Comparison of ENCODE assay signal across 23 cellular contexts in the genomic region with DNA sequence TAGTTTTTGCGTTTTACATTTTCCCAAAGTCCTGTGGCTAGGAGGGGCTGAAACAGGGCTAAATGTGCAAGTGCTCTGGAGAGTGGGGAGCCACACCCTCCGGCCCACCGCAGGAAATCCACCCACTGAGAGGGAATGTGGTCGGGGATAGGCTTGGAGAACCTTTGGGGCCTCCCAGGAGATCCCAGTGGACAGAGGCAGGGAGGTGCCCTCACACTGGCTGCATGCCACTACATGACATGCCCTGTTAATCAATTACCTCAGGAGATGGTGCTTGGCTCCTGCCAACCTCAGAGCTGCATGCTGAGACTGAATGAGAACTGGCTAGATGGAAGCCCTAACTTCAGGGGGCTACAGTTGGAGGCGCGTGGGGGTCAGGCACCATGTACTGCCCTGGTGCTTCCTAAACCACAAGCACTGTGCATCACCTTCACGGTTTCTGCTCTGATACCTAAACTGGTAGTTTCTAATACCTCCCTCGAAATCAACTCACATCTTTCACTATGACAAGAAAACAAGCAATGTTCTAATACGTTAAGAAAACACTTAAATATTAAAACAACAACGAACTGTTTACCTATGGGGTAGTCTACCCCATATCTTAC.
DNase-seq lines count a peak whose midpoint lies in the region; ATAC-seq, FAIRE-seq and TF ChIP-seq lines count a peak whose summit lies in the region.
"Had no signal": no experiment of that assay in that cellular context is flagged by ENCODE, and none has a peak within 500 bp of the region (broad histone marks: within the 10 kb centered on the region; RNA-seq: fewer than 3 reads in every experiment).

No MANE protein-coding gene starts in this region.

- no peak overlapping the region for H4K91ac ChIP-seq in H1 (replicated peaks; ENCODE audit: insufficient read length, low read length)
- no peak overlapping the region for H4K91ac ChIP-seq in mesenchymal stem cell (ENCODE audit: low read length)

- H3K4me2 ChIP-seq in H1 (ENCODE audit: insufficient read depth in 1 of 2, low read depth in 2 of 2, low read length in 2 of 2), result no peak overlapping the region
- peak overlapping the region; percentile 67 for H3K4me2 ChIP-seq in mesenchymal stem cell (ENCODE audit: low read length, poor library complexity, severe bottlenecking)
- H3K4me2 ChIP-seq: A549; BLaER1 treated with 17β-estradiol and CSF1 and Interleukin-3, amounts not matched to agents 10 nM and 100 nM had no signal

- H2BK15ac ChIP-seq in H1 (ENCODE audit: low read length) (no peak overlapping the region), mesenchymal stem cell (ENCODE audit: low read depth, poor library complexity, severe bottlenecking) (no peak overlapping the region)

- H3K56ac ChIP-seq in H1 (replicated peaks; ENCODE audit: insufficient read length, low read depth, low read length), result no peak overlapping the region

- H3K14ac ChIP-seq in H1 (ENCODE audit: insufficient read length), result no peak overlapping the region
- H3K14ac ChIP-seq in mesenchymal stem cell (ENCODE audit: low read length in 2 of 2), result no peak overlapping the region

- H3K9me3 Mint-ChIP-seq in activated naive CD4-positive, alpha-beta T cell treated with anti-CD3 and anti-CD28 coated beads, Interleukin-2, amount 50 U/mL, for 72 hours, result no peaks in the 10 kb centered on the region
- H3K9me3 Mint-ChIP-seq: central memory CD8-positive, alpha-beta T cell; neural crest cell had no signal

- H4K5ac ChIP-seq in H1 (ENCODE audit: insufficient read length, low read depth, low read length), result no peak overlapping the region

- H3K4me3 ChIP-seq in H1 (ENCODE audit: extremely low read depth in 1 of 4, insufficient read depth in 2 of 4, low read depth in 3 of 4, low read length in 4 of 4) (no peak overlapping the region), mesenchymal stem cell (ENCODE audit: insufficient read depth in 1 of 2, low read depth in 1 of 2, low read length in 2 of 2) (no peak overlapping the region), transverse colon (no peak overlapping the region)
- H3K4me3 ChIP-seq: A549; BLaER1 treated with 17β-estradiol and CSF1 and Interleukin-3, amounts not matched to agents 10 nM and 100 nM had no signal

- no peak for FAIRE-seq in H1 (lab: Jason Lieb, UNC)
- FAIRE-seq: A549, H54 had no signal

- POLR2A ChIA-PET in H1 (lab: Charles Lee; ENCODE audit: partially characterized antibody), result no interaction called here

- H4K20me1 ChIP-seq in H1 (replicated peaks in 1 of 2; ENCODE audit: control insufficient read depth in 1 of 2, insufficient read depth in 2 of 2, low read length in 2 of 2), result no peaks in the 10 kb centered on the region
- H4K20me1 ChIP-seq: BLaER1 treated with 17β-estradiol and CSF1 and Interleukin-3, amounts not matched to agents 10 nM and 100 nM had no signal

- H2BK5ac ChIP-seq in H1 (ENCODE audit: low read depth, low read length) (peak overlapping the region; percentile 56; the same call in 1 of the 2 replicates), mesenchymal stem cell (ENCODE audit: low read depth, low read length, poor library complexity, severe bottlenecking) (no peak overlapping the region)

- no peak for TF ChIP-seq RAD21 in H1 (IDR thresholded peaks at IDR 0.05 in 1 of 2, conservative IDR thresholded peaks at IDR 0.05 in 1 of 2; ENCODE audit: low read depth in 2 of 2, low read length in 2 of 2)

- H2AK5ac ChIP-seq in H1 (ENCODE audit: low read depth, low read length) (no peak overlapping the region), mesenchymal stem cell (ENCODE audit: low read length, severe bottlenecking) (no peak overlapping the region)

- no peaks in the 10 kb centered on the region for H3K36me3 ChIP-seq in H1 (ENCODE audit: control insufficient read depth in 2 of 4, insufficient read depth in 4 of 4, low read length in 3 of 4)
- H3K36me3 ChIP-seq in mesenchymal stem cell (ENCODE audit: control insufficient read depth in 1 of 2, insufficient read depth in 2 of 2, low read depth in 1 of 2, low read length in 2 of 2), result no peaks in the 10 kb centered on the region
- H3K36me3 ChIP-seq in transverse colon, result no peaks in the 10 kb centered on the region
- H3K36me3 ChIP-seq: BLaER1 treated with 17β-estradiol and CSF1 and Interleukin-3, amounts not matched to agents 10 nM and 100 nM had no signal

- H3K27ac ChIP-seq in H1 (ENCODE audit: low read depth, low read length), result no peak overlapping the region
- H3K27ac ChIP-seq in mesenchymal stem cell (ENCODE audit: low read length, poor library complexity, severe bottlenecking), result no peak overlapping the region
- H3K27ac ChIP-seq in transverse colon, result no peak overlapping the region
- H3K27ac ChIP-seq: A549; BLaER1 treated with 17β-estradiol and CSF1 and Interleukin-3, amounts not matched to agents 10 nM and 100 nM had no signal

- TF ChIP-seq CTCF in H1 (IDR thresholded peaks at IDR 0.05; ENCODE audit: control extremely low read depth in 1 of 3, insufficient read depth in 1 of 3, low read depth in 1 of 3, low read length in 3 of 3) (no peak), transverse colon (IDR thresholded peaks at IDR 0.05) (no peak)

- H3K27ac Mint-ChIP-seq in activated naive CD4-positive, alpha-beta T cell treated with anti-CD3 and anti-CD28 coated beads, Interleukin-2, amount 50 U/mL, for 72 hours, result no peak overlapping the region
- H3K27ac Mint-ChIP-seq: stimulated activated naive B cell treated with anti-CD40 and anti-IgM and Interleukin-4, amounts not matched to agents 10 μg/mL and 1 μg/mL and 100 μg/mL, for 72 hours had no signal

- peak; percentile 15 for DNase-seq in activated CD8-positive, alpha-beta memory T cell treated with anti-CD3 and anti-CD28 coated beads, Interleukin-2, amount 50 U/mL, for 48 hours
- DNase-seq in activated CD8-positive, alpha-beta memory T cell treated with anti-CD3 and anti-CD28 coated beads, Interleukin-2, amount 50 U/mL, for 4 hours, result no peak
- DNase-seq in H1 (ENCODE audit: low read depth in 1 of 2, low spot score in 2 of 2) (no peak), mesenchymal stem cell (no peak), transverse colon (peak; percentile 52)
- DNase-seq in activated naive CD4-positive, alpha-beta T cell treated with anti-CD3 and anti-CD28 coated beads, Interleukin-2, amount 50 U/mL, for 72 hours (ENCODE audit: low spot score in 2 of 2), result no peak
- DNase-seq: activated effector memory CD4-positive, alpha-beta T cell treated with anti-CD3 and anti-CD28 coated beads, Interleukin-2, amount 50 U/mL, for 16 hours; DMS153; effector memory CD4-positive, alpha-beta T cell; mesendoderm; NCI-H526; OCI-M1; stimulated activated naive B cell treated with anti-CD40 and anti-IgM and Interleukin-4, amounts not matched to agents 10 μg/mL and 1 μg/mL and 100 μg/mL, for 72 hours; T-helper 9 cell; trophoblast cell had no signal

- H3K79me1 ChIP-seq in H1 (ENCODE audit: low read depth, low read length) (no peaks in the 10 kb centered on the region; the same call in 1 of the 2 replicates), mesenchymal stem cell (replicated peaks; ENCODE audit: low read length, poor library complexity, severe bottlenecking) (no peaks in the 10 kb centered on the region)

- H3K23ac ChIP-seq in H1 (ENCODE audit: insufficient read length) (no peak overlapping the region), mesenchymal stem cell (ENCODE audit: low read length in 2 of 2) (no peak overlapping the region)

- no peaks in the 10 kb centered on the region for H3K23me2 ChIP-seq in H1 (ENCODE audit: low read depth, low read length)

- no peaks in the 10 kb centered on the region for H3K36me3 Mint-ChIP-seq in activated naive CD4-positive, alpha-beta T cell treated with anti-CD3 and anti-CD28 coated beads, Interleukin-2, amount 50 U/mL, for 72 hours
- H3K36me3 Mint-ChIP-seq: stimulated activated naive B cell treated with anti-CD40 and anti-IgM and Interleukin-4, amounts not matched to agents 10 μg/mL and 1 μg/mL and 100 μg/mL, for 72 hours had no signal

- H4K8ac ChIP-seq in H1 (ENCODE audit: extremely low read depth, insufficient read depth, low read length) (no peak overlapping the region), mesenchymal stem cell (ENCODE audit: low read length) (no peak overlapping the region)

- WGBS in H1 (ENCODE audit: extremely low coverage in 1 of 2, insufficient coverage in 1 of 2, insufficient read length in 1 of 2, insufficient replicate concordance in 2 of 2, low coverage in 1 of 2, low lambda C conversion rate in 2 of 2, missing lambda C conversion rate in 1 of 2), 2 experiments, result 90 to 100% methylated on average over 1 to 10 of the region's 10 CpGs
- WGBS in mesenchymal stem cell, result 91% methylated on average over 9 of the region's 10 CpGs
- 68 to 84% methylated on average over 3 to 10 of the region's 10 CpGs for WGBS in transverse colon (ENCODE audit: low coverage in 1 of 2), 2 donors

- H2BK12ac ChIP-seq in H1 (ENCODE audit: low read depth, low read length) (no peak overlapping the region), mesenchymal stem cell (ENCODE audit: low read length in 2 of 2) (no peak overlapping the region)

- CTCF ChIA-PET in H1 (lab: Charles Lee; ENCODE audit: partially characterized antibody), result interaction anchor here (0.6 to 1.3 kb wide), 2 partner anchors 11 to 180 kb away, joined by 4 to 5 read pairs; no protein-coding TSS in a partner anchor

- in situ Hi-C loops in transverse colon (cut with MboI; ENCODE audit: low pct_ligation_motif_present in 1 of 4, low pct_unique_long_range_greater_than_20kb in 1 of 4, low sequenced_read_pairs in 3 of 4), result no loop called here

- H3K27me3 ChIP-seq in H1 (replicated peaks in 1 of 4; ENCODE audit: control insufficient read depth in 3 of 4, extremely low read depth in 1 of 4, insufficient read depth in 3 of 4, low read length in 3 of 4) (no peaks in the 10 kb centered on the region), mesenchymal stem cell (ENCODE audit: control insufficient read depth in 1 of 2, insufficient read depth in 1 of 2, low read length in 2 of 2) (peaks cover 17 to 21% of the 10 kb centered on the region in 2 experiments), transverse colon (no peaks in the 10 kb centered on the region)
- H3K27me3 ChIP-seq: BLaER1 treated with 17β-estradiol and CSF1 and Interleukin-3, amounts not matched to agents 10 nM and 100 nM had no signal

- H3K9me3 ChIP-seq in H1 (ENCODE audit: insufficient read depth in 2 of 2, low read depth in 1 of 2, low read length in 1 of 2) (no peaks in the 10 kb centered on the region), mesenchymal stem cell (ENCODE audit: control insufficient read depth, low read length) (no peaks in the 10 kb centered on the region), transverse colon (no peaks in the 10 kb centered on the region)

- H3K18ac ChIP-seq in H1 (ENCODE audit: extremely low read depth, low read length) (no peak overlapping the region), mesenchymal stem cell (ENCODE audit: low read depth in 1 of 2, low read length in 2 of 2) (no peak overlapping the region)

- TF ChIP-seq POLR2A in H1 (IDR thresholded peaks at IDR 0.05; ENCODE audit: control extremely low read depth in 1 of 2, low read depth in 2 of 2, low read length in 2 of 2) (no peak), transverse colon (IDR thresholded peaks at IDR 0.05) (no peak)

- intact Hi-C loops in transverse colon (cut with DNase I; ENCODE audit: low total_unique reads), result no loop called here

- H3K79me2 ChIP-seq in H1 (ENCODE audit: control insufficient read depth in 1 of 2, insufficient read depth in 2 of 2, low read length in 2 of 2), result no peaks in the 10 kb centered on the region

- ATAC-seq in GM21576 (IDR thresholded peaks at IDR 0.05; ENCODE audit: unreplicated experiment), result no peak
- no peak for ATAC-seq in activated naive CD4-positive, alpha-beta T cell treated with anti-CD3 and anti-CD28 coated beads, Interleukin-2, amount 50 U/mL, for 72 hours
- no peak for ATAC-seq in HG03097 (IDR thresholded peaks at IDR 0.05; ENCODE audit: low FRiP score, unreplicated experiment)
- ATAC-seq: activated CD4-positive, CD25-positive, alpha-beta regulatory T cell treated with anti-CD3 and anti-CD28 coated beads, Interleukin-2, amount 50 U/mL, for 24 hours; stimulated activated naive B cell treated with anti-CD40 and anti-IgM and Interleukin-4, amounts not matched to agents 10 μg/mL and 1 μg/mL and 100 μg/mL, for 72 hours had no signal

- H3K9ac ChIP-seq in H1 (replicated peaks in 1 of 4; ENCODE audit: extremely low read depth in 1 of 4, low read depth in 3 of 4, low read length in 3 of 4) (no peak overlapping the region), mesenchymal stem cell (ENCODE audit: low read length) (no peak overlapping the region)
- H3K9ac ChIP-seq: BLaER1 treated with 17β-estradiol and CSF1 and Interleukin-3, amounts not matched to agents 10 nM and 100 nM had no signal

- H2AFZ ChIP-seq in H1 (ENCODE audit: low read length), result no peak overlapping the region
- H2AFZ ChIP-seq in mesenchymal stem cell (ENCODE audit: low read depth, low read length), result no peak overlapping the region

- TF ChIP-seq EP300 in H1 (IDR thresholded peaks at IDR 0.05; ENCODE audit: borderline replicate concordance in 1 of 2, low read depth in 2 of 2, low read length in 2 of 2) (no peak), transverse colon (IDR thresholded peaks at IDR 0.05; ENCODE audit: low read depth) (no peak)

- no peak overlapping the region for H3K4ac ChIP-seq in H1 (replicated peaks; ENCODE audit: insufficient read length, low read depth, low read length)
- H3K4ac ChIP-seq in mesenchymal stem cell (ENCODE audit: low read depth in 1 of 2, low read length in 2 of 2), result no peak overlapping the region

- H3K4me1 ChIP-seq in H1 (replicated peaks in 1 of 4; ENCODE audit: control insufficient read depth in 3 of 4, insufficient read depth in 4 of 4, low read length in 3 of 4) (no peaks in the 10 kb centered on the region), mesenchymal stem cell (ENCODE audit: control insufficient read depth, insufficient read depth, low read depth, low read length) (peaks cover 7% of the 10 kb centered on the region), transverse colon (peaks cover 0 to 7% (median 3%) of the 10 kb centered on the region in 4 donors)
- H3K4me1 ChIP-seq: BLaER1 treated with 17β-estradiol and CSF1 and Interleukin-3, amounts not matched to agents 10 nM and 100 nM had no signal

- no peak overlapping the region for H2BK20ac ChIP-seq in H1 (ENCODE audit: low read length)

- H2BK120ac ChIP-seq in H1 (replicated peaks; ENCODE audit: low read depth, low read length) (no peak overlapping the region), mesenchymal stem cell (ENCODE audit: low read depth, low read length) (no peak overlapping the region)

Comparison
In these comparisons a context has a peak if more than half of its experiments do, and no peak if none do; other contexts are left out.
1. DNase-seq: peak in activated CD8-positive, alpha-beta memory T cell treated with anti-CD3 and anti-CD28 coated beads, Interleukin-2, amount 50 U/mL, for 48 hours (single experiment) and transverse colon (single experiment); none in activated CD8-positive, alpha-beta memory T cell treated with anti-CD3 and anti-CD28 coated beads, Interleukin-2, amount 50 U/mL, for 4 hours (single experiment), H1 (0 of 2), mesenchymal stem cell (single experiment) and activated naive CD4-positive, alpha-beta T cell treated with anti-CD3 and anti-CD28 coated beads, Interleukin-2, amount 50 U/mL, for 72 hours (0 of 2).